ENCODE assay signal across 1 cellular context in the genomic region with DNA sequence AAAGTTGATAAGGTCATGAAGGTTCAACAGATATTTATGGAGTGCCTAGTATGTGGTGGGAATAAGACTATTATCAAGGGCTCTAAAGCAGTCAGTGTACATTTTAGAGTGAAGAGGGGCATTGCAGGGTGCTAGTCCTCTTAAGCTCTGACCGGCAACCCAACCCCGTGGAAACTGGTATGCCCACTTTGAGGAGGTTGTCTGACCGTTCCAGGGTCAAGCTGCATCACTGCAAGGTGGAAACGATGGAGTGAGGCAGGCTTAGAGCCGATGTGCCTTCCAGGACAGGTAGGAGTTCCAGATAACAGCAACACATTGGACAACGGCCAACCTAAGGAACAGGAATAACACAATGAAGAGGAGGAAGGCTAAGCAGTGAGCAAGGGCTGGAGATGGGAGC.
TF ChIP-seq lines count a peak whose summit lies in the region.

No MANE protein-coding gene starts in this region.

TF ChIP-seq in HCT116, 20 proteins besides CTCF, POLR2A, EP300 and RAD21:
- TF ChIP-seq CEBPB (IDR thresholded peaks at IDR 0.05; ENCODE audit: low read depth) (no peak), ELF1 (IDR thresholded peaks at IDR 0.05; ENCODE audit: borderline replicate concordance, low read depth) (no peak), ZFX (IDR thresholded peaks at IDR 0.05) (no peak), YY1 (IDR thresholded peaks at IDR 0.05; ENCODE audit: extremely low read depth, insufficient replicate concordance, low read depth, low read length) (no peak), EGR1 (IDR thresholded peaks at IDR 0.05; ENCODE audit: low read depth) (no peak), SIN3A (IDR thresholded peaks at IDR 0.05; ENCODE audit: low read depth) (no peak), ZNF274 (IDR thresholded peaks at IDR 0.05; ENCODE audit: low read depth, low read length) (no peak), POLR2AphosphoS5 (IDR thresholded peaks at IDR 0.05; ENCODE audit: low read depth, low read length) (no peak), SP1 (IDR thresholded peaks at IDR 0.05; ENCODE audit: low read depth) (no peak), TCF7L2 (IDR thresholded peaks at IDR 0.05; ENCODE audit: borderline replicate concordance, extremely low read depth, insufficient read depth, insufficient read length) (no peak), FOSL1 (IDR thresholded peaks at IDR 0.05; ENCODE audit: low read depth) (no peak), CBX3 (IDR thresholded peaks at IDR 0.05; ENCODE audit: low read depth) (no peak)
- TF ChIP-seq, protein P1, sequence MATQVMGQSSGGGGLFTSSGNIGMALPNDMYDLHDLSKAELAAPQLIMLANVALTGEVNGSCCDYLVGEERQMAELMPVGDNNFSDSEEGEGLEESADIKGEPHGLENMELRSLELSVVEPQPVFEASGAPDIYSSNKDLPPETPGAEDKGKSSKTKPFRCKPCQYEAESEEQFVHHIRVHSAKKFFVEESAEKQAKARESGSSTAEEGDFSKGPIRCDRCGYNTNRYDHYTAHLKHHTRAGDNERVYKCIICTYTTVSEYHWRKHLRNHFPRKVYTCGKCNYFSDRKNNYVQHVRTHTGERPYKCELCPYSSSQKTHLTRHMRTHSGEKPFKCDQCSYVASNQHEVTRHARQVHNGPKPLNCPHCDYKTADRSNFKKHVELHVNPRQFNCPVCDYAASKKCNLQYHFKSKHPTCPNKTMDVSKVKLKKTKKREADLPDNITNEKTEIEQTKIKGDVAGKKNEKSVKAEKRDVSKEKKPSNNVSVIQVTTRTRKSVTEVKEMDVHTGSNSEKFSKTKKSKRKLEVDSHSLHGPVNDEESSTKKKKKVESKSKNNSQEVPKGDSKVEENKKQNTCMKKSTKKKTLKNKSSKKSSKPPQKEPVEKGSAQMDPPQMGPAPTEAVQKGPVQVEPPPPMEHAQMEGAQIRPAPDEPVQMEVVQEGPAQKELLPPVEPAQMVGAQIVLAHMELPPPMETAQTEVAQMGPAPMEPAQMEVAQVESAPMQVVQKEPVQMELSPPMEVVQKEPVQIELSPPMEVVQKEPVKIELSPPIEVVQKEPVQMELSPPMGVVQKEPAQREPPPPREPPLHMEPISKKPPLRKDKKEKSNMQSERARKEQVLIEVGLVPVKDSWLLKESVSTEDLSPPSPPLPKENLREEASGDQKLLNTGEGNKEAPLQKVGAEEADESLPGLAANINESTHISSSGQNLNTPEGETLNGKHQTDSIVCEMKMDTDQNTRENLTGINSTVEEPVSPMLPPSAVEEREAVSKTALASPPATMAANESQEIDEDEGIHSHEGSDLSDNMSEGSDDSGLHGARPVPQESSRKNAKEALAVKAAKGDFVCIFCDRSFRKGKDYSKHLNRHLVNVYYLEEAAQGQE (IDR thresholded peaks at IDR 0.05; ENCODE audit: low read depth) = no peak
